In genomic region chr1:26693557-26694184, GRCh38 we compare ENCODE assay signal across 8 cellular contexts. TPM values are rescaled to one million over a fixed set of nuclear protein-coding genes. Genes with fewer than 3 reads are reported as not detected.
DNase-seq lines count a peak whose midpoint lies in the region; ATAC-seq and TF ChIP-seq lines count a peak whose summit lies in the region.

No MANE protein-coding gene starts in this region.

- no peak overlapping the region for H2AFZ ChIP-seq in GM23338

- H3K9me3 Mint-ChIP-seq in GM23338: peaks cover 25% of the 10 kb centered on the region; the same call in 2 of the 3 replicates

- TF ChIP-seq CTCF in GM23338 (conservative IDR thresholded peaks at IDR 0.05; ENCODE audit: low read depth in 2 of 2) (no peak), RWPE1 (conservative IDR thresholded peaks at IDR 0.05; ENCODE audit: low read depth) (no peak), esophagus muscularis mucosa (IDR thresholded peaks at IDR 0.05) (no peak), sigmoid colon (IDR thresholded peaks at IDR 0.05) (no peak)

- no peak for DNase-seq in GM23338 (ENCODE audit: low spot score)
- DNase-seq in RWPE1 (ENCODE audit: low spot score): no peak
- no peak for DNase-seq in esophagus muscularis mucosa (ENCODE audit: extremely low spot score)
- DNase-seq in sigmoid colon: no peak
- DNase-seq in glomerular visceral epithelial cell (ENCODE audit: extremely low spot score): no peak
- DNase-seq in stimulated activated CD4-positive, alpha-beta T cell treated with anti-CD3 and anti-CD28 coated beads, Interleukin-4, amount 100 ng/mL, for 4 hours: no peak
- no peak for DNase-seq in left lobe of liver (ENCODE audit: low spot score)

- H3K27me3 ChIP-seq in GM23338 (ENCODE audit: insufficient read depth): peaks cover 13% of the 10 kb centered on the region
- peaks cover 0 to 4% (median 0%) of the 10 kb centered on the region in 4 donors for H3K27me3 ChIP-seq in esophagus muscularis mucosa
- no peaks in the 10 kb centered on the region for H3K27me3 ChIP-seq in sigmoid colon

- H3K4me1 ChIP-seq in GM23338 (ENCODE audit: insufficient read depth): peaks cover 25% of the 10 kb centered on the region
- peaks cover 28 to 46% (median 45%) of the 10 kb centered on the region in 4 donors for H3K4me1 ChIP-seq in esophagus muscularis mucosa
- peaks cover 11 to 48% (median 35%) of the 10 kb centered on the region in 4 donors for H3K4me1 ChIP-seq in sigmoid colon

- peak overlapping the region; percentile 96; the same call in 1 of the 2 replicates for H3K27ac Mint-ChIP-seq in GM23338

- H3K79me2 ChIP-seq in GM23338 (replicated peaks; ENCODE audit: insufficient read depth): peaks cover 23% of the 10 kb centered on the region

- TF ChIP-seq POLR2A in esophagus muscularis mucosa (IDR thresholded peaks at IDR 0.05; ENCODE audit: low read depth): no peak
- no peak for TF ChIP-seq POLR2A in sigmoid colon (IDR thresholded peaks at IDR 0.05)

- H3F3A ChIP-seq in GM23338 (replicated peaks; ENCODE audit: low read depth): no peaks in the 10 kb centered on the region

- WGBS in esophagus muscularis mucosa: 27% methylated on average over 5 of the region's 5 CpGs
- 33 to 40% methylated on average over 5 of the region's 5 CpGs for WGBS in sigmoid colon, 2 donors

- H3K36me3 ChIP-seq in GM23338 (ENCODE audit: insufficient read depth) (no peaks in the 10 kb centered on the region), esophagus muscularis mucosa (no peaks in the 10 kb centered on the region), sigmoid colon (no peaks in the 10 kb centered on the region)

- peaks cover 13% of the 10 kb centered on the region for H3K27me3 Mint-ChIP-seq in GM23338 (ENCODE audit: insufficient read depth, low read depth, poor library complexity)

- no peak for ATAC-seq in GM23338
- ATAC-seq in GM18861 (IDR thresholded peaks at IDR 0.05; ENCODE audit: unreplicated experiment): no peak
- no peak for ATAC-seq in left lobe of liver

- no peaks in the 10 kb centered on the region; the same call in 2 of the 3 replicates for H3K36me3 Mint-ChIP-seq in GM23338 (ENCODE audit: low read depth)

- peak overlapping the region; percentile 82 for H3K4me3 Mint-ChIP-seq in GM23338

- no peaks in the 10 kb centered on the region for H3K9me2 ChIP-seq in GM23338 (ENCODE audit: insufficient read depth)

- peak overlapping the region; percentile 91 for H3K4me2 ChIP-seq in GM23338

- POLR2A ChIA-PET in RWPE1 (lab: Yijun Ruan, JAX; ENCODE audit: low non-redundant PET): interaction anchor here (0.6 to 1.2 kb wide), 3 partner anchors 9 to 94 kb away, joined by 3 to 6 read pairs (median 5); partner anchors contain the start of gene PIGV

- CTCF ChIA-PET in RWPE1 (lab: Yijun Ruan, JAX): interaction anchor here (0.7 to 3.6 kb wide), 4 partner anchors 8 to 95 kb away, joined by 3 to 21 read pairs (median 4); no protein-coding TSS in a partner anchor

- H3K9me3 ChIP-seq in esophagus muscularis mucosa: no peaks in the 10 kb centered on the region
- no peaks in the 10 kb centered on the region for H3K9me3 ChIP-seq in sigmoid colon

- TF ChIP-seq EP300 in esophagus muscularis mucosa (IDR thresholded peaks at IDR 0.05): no peak
- TF ChIP-seq EP300 in sigmoid colon (IDR thresholded peaks at IDR 0.05): no peak

- peaks cover 4% of the 10 kb centered on the region for H4K20me1 ChIP-seq in GM23338 (replicated peaks; ENCODE audit: insufficient read depth)

- H3K27ac ChIP-seq in GM23338 (ENCODE audit: low read depth) (peak overlapping the region; percentile 40; the same call in 1 of the 2 replicates), RWPE1 (peak overlapping the region; percentile 99), esophagus muscularis mucosa (replicated peaks in 1 of 4) (peak overlapping the region; percentile 96 to 99 (median 98)), sigmoid colon (peak overlapping the region; percentile 96 to 99 (median 99))

- intact Hi-C loops in esophagus muscularis mucosa (cut with DNase I): loop anchor here (2.0 to 5.0 kb wide), 2 partner anchors 91 to 95 kb away; no protein-coding TSS in a partner anchor
- intact Hi-C loops in sigmoid colon (cut with DNase I): loop anchor here (10.0 kb wide), 1 partner anchor 171 kb away; the partner anchor contains the start of gene SFN

- peak overlapping the region; percentile 68 for H3K4me3 ChIP-seq in GM23338
- peak overlapping the region; percentile 55 to 68 (median 63) for H3K4me3 ChIP-seq in esophagus muscularis mucosa
- H3K4me3 ChIP-seq in sigmoid colon: peak overlapping the region; percentile 44 to 58 (median 54)

- peaks cover 22% of the 10 kb centered on the region for H3K4me1 Mint-ChIP-seq in GM23338

TF ChIP-seq in GM23338, 12 proteins besides CTCF, POLR2A, EP300 and RAD21:
- TF ChIP-seq EZH2 (IDR thresholded peaks at IDR 0.05; ENCODE audit: low read depth, unreplicated experiment) (no peak), POLR2AphosphoS5 (IDR thresholded peaks at IDR 0.05; ENCODE audit: low read depth) (no peak), NANOG (IDR thresholded peaks at IDR 0.05; ENCODE audit: borderline replicate concordance) (no peak)

RNA-seq across cellular contexts. Expression of gene ARID1A, which starts 2.1 kb away (rescaled TPM):
- 82.1 and 104 TPM in 2 replicates for total RNA-seq in GM23338 (2014; rRNA removed; shearing (Covaris generic))
- polyA plus RNA-seq in GM23338 (2016; fragmentation: Nextera tagmentation; extraction: Ambion mirVana) (50.0 and 62.6 TPM in 2 replicates), sigmoid colon (10 to 100 TPM in 2 of 3 donors, 1 to 10 TPM in 1; 7.2 to 36.7 (median 11.1) TPM)
- total RNA-seq in esophagus muscularis mucosa (10 to 100 TPM; 36.8 to 76.2 (median 44.5) TPM), sigmoid colon (10 to 100 TPM; 20.7 to 47.1 (median 24.7) TPM), left lobe of liver (27.0 TPM)

Comparison
In these comparisons a context has a peak if more than half of its experiments do, and no peak if none do; other contexts are left out.
1. H3K27ac ChIP-seq: peak in every context shown above with its lines; median percentile 99 in RWPE1; 99 in sigmoid colon; 98 in esophagus muscularis mucosa; 40 in GM23338.